22 cellular contexts compared by ENCODE assay signal in the genomic region with DNA sequence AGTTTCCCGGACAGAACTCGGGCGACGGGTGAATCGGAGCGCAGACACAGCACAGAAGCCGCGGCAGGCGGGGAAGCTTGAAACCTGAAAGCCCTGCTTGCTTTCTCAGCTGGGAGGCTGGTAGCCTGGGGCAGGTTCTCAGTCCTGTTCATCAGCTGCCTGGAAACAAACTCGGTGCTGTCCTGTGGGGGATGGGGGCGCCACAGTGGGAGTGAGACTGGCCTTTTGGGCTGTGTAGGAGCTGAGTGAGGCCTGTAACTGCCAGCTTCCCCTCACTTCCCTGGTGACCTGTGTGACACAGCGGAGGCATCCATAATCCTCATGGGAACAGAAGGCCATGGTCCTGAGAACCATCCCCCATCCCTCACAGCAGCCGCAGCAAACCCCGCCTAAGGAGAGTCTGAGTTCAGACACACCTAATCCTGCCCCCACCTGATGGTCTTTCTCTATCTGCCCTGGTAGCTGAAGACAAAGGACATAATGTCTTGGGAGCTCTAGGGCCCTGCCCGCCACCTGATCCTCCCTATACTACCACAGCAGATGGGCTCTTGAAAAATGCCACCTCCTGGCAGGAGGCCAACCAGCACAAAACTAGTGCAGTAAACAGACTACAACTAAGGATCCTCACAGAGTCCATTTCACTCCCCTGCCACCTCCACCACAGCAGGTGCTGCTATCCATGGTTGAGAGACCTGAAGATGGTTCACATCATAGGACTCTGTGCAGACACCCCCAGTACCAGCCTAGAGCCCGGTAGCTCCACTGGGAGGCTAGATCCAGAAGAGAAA. TPM values are rescaled to one million over a fixed set of nuclear protein-coding genes. Genes with fewer than 3 reads are reported as not detected.
DNase-seq lines count a peak whose midpoint lies in the region; ATAC-seq, FAIRE-seq and TF ChIP-seq lines count a peak whose summit lies in the region.
"Had no signal": no experiment of that assay in that cellular context is flagged by ENCODE, and none has a peak within 500 bp of the region (broad histone marks: within the 10 kb centered on the region; RNA-seq: fewer than 3 reads in every experiment).

No MANE protein-coding gene starts in this region.

- H3K4me3 Mint-ChIP-seq in mesothelial cell of epicardium (peak overlapping the region; percentile 46), T-cell (no peak overlapping the region)
- H3K4me3 Mint-ChIP-seq: activated CD8-positive, alpha-beta T cell treated with anti-CD3 and anti-CD28 coated beads for 36 hours; activated naive CD8-positive, alpha-beta T cell treated with anti-CD3 and anti-CD28 coated beads for 36 hours; activated T-cell treated with anti-CD3 and anti-CD28 coated beads, Interleukin-2, amount 50 U/mL, for 72 hours; memory B cell; nephron; stimulated activated naive B cell treated with anti-CD40 and anti-IgM and Interleukin-4, amounts not matched to agents 10 μg/mL and 1 μg/mL and 100 μg/mL, for 72 hours had no signal

- ATAC-seq in HG03175 (IDR thresholded peaks at IDR 0.05; ENCODE audit: unreplicated experiment) (no peak), T-cell (replicated peaks in 1 of 4) (no peak)
- ATAC-seq: activated CD8-positive, alpha-beta T cell treated with anti-CD3 and anti-CD28 coated beads for 36 hours; activated T-cell treated with anti-CD3 and anti-CD28 coated beads, Interleukin-2, amount 50 U/mL, for 72 hours; GM12878; psoas muscle; stimulated activated naive B cell treated with anti-CD40 and anti-IgM and Interleukin-4, amounts not matched to agents 10 μg/mL and 1 μg/mL and 100 μg/mL, for 72 hours had no signal

- H3K4me1 Mint-ChIP-seq in mesothelial cell of epicardium (peaks cover 5% of the 10 kb centered on the region), T-cell (no peaks in the 10 kb centered on the region)
- H3K4me1 Mint-ChIP-seq: activated naive CD8-positive, alpha-beta T cell treated with anti-CD3 and anti-CD28 coated beads for 36 hours; memory B cell; nephron; stimulated activated naive B cell treated with anti-CD40 and anti-IgM and Interleukin-4, amounts not matched to agents 10 μg/mL and 1 μg/mL and 100 μg/mL, for 72 hours had no signal

- peaks cover 2% of the 10 kb centered on the region for H3K36me3 Mint-ChIP-seq in mesothelial cell of epicardium
- peaks cover 5% of the 10 kb centered on the region for H3K36me3 Mint-ChIP-seq in T-cell
- H3K36me3 Mint-ChIP-seq: activated naive CD8-positive, alpha-beta T cell treated with anti-CD3 and anti-CD28 coated beads for 36 hours; stimulated activated naive B cell treated with anti-CD40 and anti-IgM and Interleukin-4, amounts not matched to agents 10 μg/mL and 1 μg/mL and 100 μg/mL, for 72 hours had no signal

- peak; percentile 38 for DNase-seq in DMS53 (lab: John Stamatoyannopoulos, UW)
- no peak for DNase-seq in DMS53 treated with DMSO at 0.1 percent for 48 hours (lab: John Stamatoyannopoulos, UW; ENCODE audit: unreplicated experiment)
- peak; percentile 51 for DNase-seq in NCI-H128 (lab: John Stamatoyannopoulos, UW; ENCODE audit: unreplicated experiment)
- DNase-seq in NCI-H524 treated with DMSO at 0.1 percent for 48 hours (lab: John Stamatoyannopoulos, UW) = peak; percentile 86
- no peak for DNase-seq in mesothelial cell of epicardium (ENCODE audit: low spot score in 2 of 2, unreplicated experiment in 2 of 2)
- DNase-seq in T-cell = no peak
- DNase-seq in frontal cortex (ENCODE audit: low spot score in 2 of 2) = no peak
- DNase-seq: 8988T; activated CD8-positive, alpha-beta T cell treated with anti-CD3 and anti-CD28 coated beads for 36 hours; activated naive CD8-positive, alpha-beta T cell treated with anti-CD3 and anti-CD28 coated beads for 36 hours; activated T-cell treated with anti-CD3 and anti-CD28 coated beads, Interleukin-2, amount 50 U/mL, for 72 hours; brain microvascular endothelial cell; dermis blood vessel endothelial cell; GM23248; NCI-H526 treated with DMSO at 0.1 percent for 48 hours; psoas muscle; stimulated activated naive B cell treated with anti-CD40 and anti-IgM and Interleukin-4, amounts not matched to agents 10 μg/mL and 1 μg/mL and 100 μg/mL, for 72 hours had no signal

- FAIRE-seq in frontal cortex (lab: Jason Lieb, UNC) = no peak
- FAIRE-seq: GM12878, keratinocyte had no signal

- H3K27ac Mint-ChIP-seq in mesothelial cell of epicardium (peak overlapping the region; percentile 68), T-cell (no peak overlapping the region)
- H3K27ac Mint-ChIP-seq: activated CD8-positive, alpha-beta T cell treated with anti-CD3 and anti-CD28 coated beads for 36 hours; activated naive CD8-positive, alpha-beta T cell treated with anti-CD3 and anti-CD28 coated beads for 36 hours; activated T-cell treated with anti-CD3 and anti-CD28 coated beads, Interleukin-2, amount 50 U/mL, for 72 hours; memory B cell; nephron; stimulated activated naive B cell treated with anti-CD40 and anti-IgM and Interleukin-4, amounts not matched to agents 10 μg/mL and 1 μg/mL and 100 μg/mL, for 72 hours had no signal

- H3K27me3 Mint-ChIP-seq in mesothelial cell of epicardium (ENCODE audit: low read depth) (peaks cover 9% of the 10 kb centered on the region), T-cell (peaks cover 5 to 17% of the 10 kb centered on the region in 2 donors)
- H3K27me3 Mint-ChIP-seq: activated CD8-positive, alpha-beta T cell treated with anti-CD3 and anti-CD28 coated beads for 36 hours; activated naive CD8-positive, alpha-beta T cell treated with anti-CD3 and anti-CD28 coated beads for 36 hours had no signal

- H3K9me3 Mint-ChIP-seq in mesothelial cell of epicardium (peaks cover 31% of the 10 kb centered on the region), T-cell (peaks cover 0 to 7% (median 4%) of the 10 kb centered on the region in 3 donors)

- TF ChIP-seq CTCF in mesothelial cell of epicardium (IDR thresholded peaks at IDR 0.05; ENCODE audit: unreplicated experiment) = no peak

- POLR2A ChIA-PET in T-cell (lab: Charles Lee) = no interaction called here

- CTCF ChIA-PET in T-cell (lab: Charles Lee) = no interaction called here

RNA-seq across cellular contexts. Expression of a gene that starts 52.7 kb away (rescaled TPM):
- total RNA-seq in mesothelial cell of epicardium (26.2 to 29.7 TPM (median 29.2 TPM) in 3 replicates), T-cell (10 to 100 TPM; 57.6 to 80.8 (median 72.4) TPM), frontal cortex (60.7 TPM)
- total RNA-seq: GM23248 had no signal

Comparison
In these comparisons a context has a peak if more than half of its experiments do, and no peak if none do; other contexts are left out.
1. DNase-seq: peak in DMS53 (single experiment), NCI-H128 (single experiment) and NCI-H524 treated with DMSO at 0.1 percent for 48 hours (single experiment); none in DMS53 treated with DMSO at 0.1 percent for 48 hours (single experiment), mesothelial cell of epicardium (0 of 2), T-cell (0 of 34) and frontal cortex (0 of 2).